In the genomic region with DNA sequence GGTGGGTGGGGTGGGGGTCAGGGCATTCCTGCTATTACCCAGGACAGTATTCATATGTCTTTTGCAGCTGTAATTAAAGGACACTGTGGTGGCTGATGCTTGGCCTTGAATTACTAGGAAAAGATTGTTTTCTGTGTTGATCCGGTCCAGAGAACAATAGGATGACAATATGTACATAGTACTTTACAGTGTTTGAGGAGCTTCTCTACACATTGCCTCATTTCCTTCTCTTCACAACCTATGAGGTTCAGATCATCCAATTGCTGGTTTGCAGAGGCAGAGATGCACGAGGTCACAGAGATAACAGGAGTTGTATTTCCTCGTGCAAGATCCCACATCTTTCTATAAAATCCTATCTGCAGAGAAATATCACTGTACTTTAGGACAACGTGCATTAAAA, we compare ENCODE assay signal across 1 cellular context.
A peak's percentile ranks its signal among the peaks of the same experiment; 100 is the strongest.
TF ChIP-seq lines count a peak whose summit lies in the region.

No MANE protein-coding gene starts in this region.

TF ChIP-seq in HepG2, 621 proteins besides CTCF, POLR2A, EP300 and RAD21 (continued from another document and continues in another):
- TF ChIP-seq MXD4 (CRISPR knock-in tag; IDR thresholded peaks at IDR 0.05) (no peak), ZNF782 (CRISPR knock-in tag; IDR thresholded peaks at IDR 0.05; ENCODE audit: borderline replicate concordance) (no peak), RFX5 (IDR thresholded peaks at IDR 0.05; ENCODE audit: low read depth, low read length) (no peak), SMC3 (IDR thresholded peaks at IDR 0.05; ENCODE audit: low read length) (no peak), MIER3 (CRISPR knock-in tag; IDR thresholded peaks at IDR 0.05; ENCODE audit: borderline replicate concordance) (no peak), UBTF (CRISPR knock-in tag; IDR thresholded peaks at IDR 0.05) (no peak), DR1 (CRISPR knock-in tag; IDR thresholded peaks at IDR 0.05) (no peak), ASH2L (IDR thresholded peaks at IDR 0.05; ENCODE audit: insufficient read length, low read depth, low read length) (no peak), AKAP8 (CRISPR knock-in tag; IDR thresholded peaks at IDR 0.05) (no peak), ZNF235 (CRISPR knock-in tag; IDR thresholded peaks at IDR 0.05; ENCODE audit: borderline replicate concordance) (no peak), ZNF232 (CRISPR knock-in tag; IDR thresholded peaks at IDR 0.05; ENCODE audit: borderline replicate concordance) (no peak), ZNF839 (CRISPR knock-in tag; IDR thresholded peaks at IDR 0.05; ENCODE audit: borderline replicate concordance) (no peak), CREM (IDR thresholded peaks at IDR 0.05) (peak; percentile 15; the same call in 1 of the 2 replicates), CREM (CRISPR knock-in tag; IDR thresholded peaks at IDR 0.05) (no peak), GATAD1 (CRISPR knock-in tag; IDR thresholded peaks at IDR 0.05) (no peak), ZNF34 (CRISPR knock-in tag; IDR thresholded peaks at IDR 0.05; ENCODE audit: borderline replicate concordance) (no peak), ZFP82 (CRISPR knock-in tag; IDR thresholded peaks at IDR 0.05; ENCODE audit: borderline replicate concordance) (no peak), NCOA5 (CRISPR knock-in tag; IDR thresholded peaks at IDR 0.05) (no peak), BCL6 (CRISPR knock-in tag; IDR thresholded peaks at IDR 0.05) (peak; percentile 34; the same call in 1 of the 2 replicates), ZSCAN12 (CRISPR knock-in tag; IDR thresholded peaks at IDR 0.05) (no peak), MIXL1 (CRISPR knock-in tag; IDR thresholded peaks at IDR 0.05) (peak; percentile 61; the same call in 1 of the 2 replicates), ZNF224 (CRISPR knock-in tag; IDR thresholded peaks at IDR 0.05) (no peak), DMAP1 (CRISPR knock-in tag; IDR thresholded peaks at IDR 0.05) (no peak), MED8 (CRISPR knock-in tag; IDR thresholded peaks at IDR 0.05; ENCODE audit: insufficient replicate concordance) (no peak), FOSL1 (CRISPR knock-in tag; IDR thresholded peaks at IDR 0.05; ENCODE audit: borderline replicate concordance) (no peak), GABPB1 (CRISPR knock-in tag; IDR thresholded peaks at IDR 0.05) (no peak), MYNN (CRISPR knock-in tag; IDR thresholded peaks at IDR 0.05; ENCODE audit: low read depth) (no peak), ZNF20 (CRISPR knock-in tag; IDR thresholded peaks at IDR 0.05) (no peak), ISL2 (CRISPR knock-in tag; IDR thresholded peaks at IDR 0.05) (no peak), ZNF484 (CRISPR knock-in tag; IDR thresholded peaks at IDR 0.05; ENCODE audit: borderline replicate concordance, low read depth) (no peak), CHCHD3 (CRISPR knock-in tag; IDR thresholded peaks at IDR 0.05) (no peak), ZNF282 (IDR thresholded peaks at IDR 0.05; ENCODE audit: partially characterized antibody) (no peak), PAXIP1 (CRISPR knock-in tag; conservative IDR thresholded peaks at IDR 0.05) (peak; percentile 41), KDM5A (IDR thresholded peaks at IDR 0.05; ENCODE audit: borderline replicate concordance, low read length) (no peak), MED1 (CRISPR knock-in tag; IDR thresholded peaks at IDR 0.05) (peak; percentile 46; the same call in 1 of the 2 replicates), ZBTB43 (CRISPR knock-in tag; conservative IDR thresholded peaks at IDR 0.05) (no peak), KLF15 (CRISPR knock-in tag; IDR thresholded peaks at IDR 0.05; ENCODE audit: borderline replicate concordance) (no peak), FLYWCH1 (CRISPR knock-in tag; IDR thresholded peaks at IDR 0.05) (no peak), TCF7 (IDR thresholded peaks at IDR 0.05; ENCODE audit: low read depth) (peak; percentile 38; the same call in 1 of the 2 replicates), ETV6 (CRISPR knock-in tag; conservative IDR thresholded peaks at IDR 0.05) (no peak), ERF (CRISPR knock-in tag; IDR thresholded peaks at IDR 0.05) (no peak), ATF3 (CRISPR knock-in tag; IDR thresholded peaks at IDR 0.05) (no peak)
- TF ChIP-seq, protein P1, sequence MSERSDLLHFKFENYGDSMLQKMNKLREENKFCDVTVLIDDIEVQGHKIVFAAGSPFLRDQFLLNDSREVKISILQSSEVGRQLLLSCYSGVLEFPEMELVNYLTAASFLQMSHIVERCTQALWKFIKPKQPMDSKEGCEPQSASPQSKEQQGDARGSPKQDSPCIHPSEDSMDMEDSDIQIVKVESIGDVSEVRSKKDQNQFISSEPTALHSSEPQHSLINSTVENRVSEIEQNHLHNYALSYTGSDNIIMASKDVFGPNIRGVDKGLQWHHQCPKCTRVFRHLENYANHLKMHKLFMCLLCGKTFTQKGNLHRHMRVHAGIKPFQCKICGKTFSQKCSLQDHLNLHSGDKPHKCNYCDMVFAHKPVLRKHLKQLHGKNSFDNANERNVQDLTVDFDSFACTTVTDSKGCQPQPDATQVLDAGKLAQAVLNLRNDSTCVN (CRISPR knock-in tag; IDR thresholded peaks at IDR 0.05; ENCODE audit: borderline replicate concordance) = no peak
- TF ChIP-seq, protein P2, sequence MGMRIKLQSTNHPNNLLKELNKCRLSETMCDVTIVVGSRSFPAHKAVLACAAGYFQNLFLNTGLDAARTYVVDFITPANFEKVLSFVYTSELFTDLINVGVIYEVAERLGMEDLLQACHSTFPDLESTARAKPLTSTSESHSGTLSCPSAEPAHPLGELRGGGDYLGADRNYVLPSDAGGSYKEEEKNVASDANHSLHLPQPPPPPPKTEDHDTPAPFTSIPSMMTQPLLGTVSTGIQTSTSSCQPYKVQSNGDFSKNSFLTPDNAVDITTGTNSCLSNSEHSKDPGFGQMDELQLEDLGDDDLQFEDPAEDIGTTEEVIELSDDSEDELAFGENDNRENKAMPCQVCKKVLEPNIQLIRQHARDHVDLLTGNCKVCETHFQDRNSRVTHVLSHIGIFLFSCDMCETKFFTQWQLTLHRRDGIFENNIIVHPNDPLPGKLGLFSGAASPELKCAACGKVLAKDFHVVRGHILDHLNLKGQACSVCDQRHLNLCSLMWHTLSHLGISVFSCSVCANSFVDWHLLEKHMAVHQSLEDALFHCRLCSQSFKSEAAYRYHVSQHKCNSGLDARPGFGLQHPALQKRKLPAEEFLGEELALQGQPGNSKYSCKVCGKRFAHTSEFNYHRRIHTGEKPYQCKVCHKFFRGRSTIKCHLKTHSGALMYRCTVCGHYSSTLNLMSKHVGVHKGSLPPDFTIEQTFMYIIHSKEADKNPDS (CRISPR knock-in tag; IDR thresholded peaks at IDR 0.05) = no peak
- TF ChIP-seq, protein P3, sequence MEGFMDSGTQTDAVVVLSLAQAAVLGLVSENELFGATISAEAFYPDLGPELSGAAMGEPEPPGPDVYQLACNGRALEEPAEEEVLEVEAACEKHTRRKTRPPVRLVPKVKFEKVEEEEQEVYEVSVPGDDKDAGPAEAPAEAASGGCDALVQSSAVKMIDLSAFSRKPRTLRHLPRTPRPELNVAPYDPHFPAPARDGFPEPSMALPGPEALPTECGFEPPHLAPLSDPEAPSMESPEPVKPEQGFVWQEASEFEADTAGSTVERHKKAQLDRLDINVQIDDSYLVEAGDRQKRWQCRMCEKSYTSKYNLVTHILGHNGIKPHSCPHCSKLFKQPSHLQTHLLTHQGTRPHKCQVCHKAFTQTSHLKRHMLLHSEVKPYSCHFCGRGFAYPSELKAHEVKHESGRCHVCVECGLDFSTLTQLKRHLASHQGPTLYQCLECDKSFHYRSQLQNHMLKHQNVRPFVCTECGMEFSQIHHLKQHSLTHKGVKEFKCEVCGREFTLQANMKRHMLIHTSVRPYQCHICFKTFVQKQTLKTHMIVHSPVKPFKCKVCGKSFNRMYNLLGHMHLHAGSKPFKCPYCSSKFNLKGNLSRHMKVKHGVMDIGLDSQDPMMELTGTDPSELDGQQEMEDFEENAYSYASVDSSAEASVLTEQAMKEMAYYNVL (CRISPR knock-in tag; IDR thresholded peaks at IDR 0.05; ENCODE audit: borderline replicate concordance) = no peak
- TF ChIP-seq, protein P4, sequence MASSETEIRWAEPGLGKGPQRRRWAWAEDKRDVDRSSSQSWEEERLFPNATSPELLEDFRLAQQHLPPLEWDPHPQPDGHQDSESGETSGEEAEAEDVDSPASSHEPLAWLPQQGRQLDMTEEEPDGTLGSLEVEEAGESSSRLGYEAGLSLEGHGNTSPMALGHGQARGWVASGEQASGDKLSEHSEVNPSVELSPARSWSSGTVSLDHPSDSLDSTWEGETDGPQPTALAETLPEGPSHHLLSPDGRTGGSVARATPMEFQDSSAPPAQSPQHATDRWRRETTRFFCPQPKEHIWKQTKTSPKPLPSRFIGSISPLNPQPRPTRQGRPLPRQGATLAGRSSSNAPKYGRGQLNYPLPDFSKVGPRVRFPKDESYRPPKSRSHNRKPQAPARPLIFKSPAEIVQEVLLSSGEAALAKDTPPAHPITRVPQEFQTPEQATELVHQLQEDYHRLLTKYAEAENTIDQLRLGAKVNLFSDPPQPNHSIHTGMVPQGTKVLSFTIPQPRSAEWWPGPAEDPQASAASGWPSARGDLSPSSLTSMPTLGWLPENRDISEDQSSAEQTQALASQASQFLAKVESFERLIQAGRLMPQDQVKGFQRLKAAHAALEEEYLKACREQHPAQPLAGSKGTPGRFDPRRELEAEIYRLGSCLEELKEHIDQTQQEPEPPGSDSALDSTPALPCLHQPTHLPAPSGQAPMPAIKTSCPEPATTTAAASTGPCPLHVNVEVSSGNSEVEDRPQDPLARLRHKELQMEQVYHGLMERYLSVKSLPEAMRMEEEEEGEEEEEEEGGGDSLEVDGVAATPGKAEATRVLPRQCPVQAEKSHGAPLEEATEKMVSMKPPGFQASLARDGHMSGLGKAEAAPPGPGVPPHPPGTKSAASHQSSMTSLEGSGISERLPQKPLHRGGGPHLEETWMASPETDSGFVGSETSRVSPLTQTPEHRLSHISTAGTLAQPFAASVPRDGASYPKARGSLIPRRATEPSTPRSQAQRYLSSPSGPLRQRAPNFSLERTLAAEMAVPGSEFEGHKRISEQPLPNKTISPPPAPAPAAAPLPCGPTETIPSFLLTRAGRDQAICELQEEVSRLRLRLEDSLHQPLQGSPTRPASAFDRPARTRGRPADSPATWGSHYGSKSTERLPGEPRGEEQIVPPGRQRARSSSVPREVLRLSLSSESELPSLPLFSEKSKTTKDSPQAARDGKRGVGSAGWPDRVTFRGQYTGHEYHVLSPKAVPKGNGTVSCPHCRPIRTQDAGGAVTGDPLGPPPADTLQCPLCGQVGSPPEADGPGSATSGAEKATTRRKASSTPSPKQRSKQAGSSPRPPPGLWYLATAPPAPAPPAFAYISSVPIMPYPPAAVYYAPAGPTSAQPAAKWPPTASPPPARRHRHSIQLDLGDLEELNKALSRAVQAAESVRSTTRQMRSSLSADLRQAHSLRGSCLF (CRISPR knock-in tag; IDR thresholded peaks at IDR 0.05; ENCODE audit: borderline replicate concordance) = no peak
